ENCODE assay signal across 9 cellular contexts in the genomic region with DNA sequence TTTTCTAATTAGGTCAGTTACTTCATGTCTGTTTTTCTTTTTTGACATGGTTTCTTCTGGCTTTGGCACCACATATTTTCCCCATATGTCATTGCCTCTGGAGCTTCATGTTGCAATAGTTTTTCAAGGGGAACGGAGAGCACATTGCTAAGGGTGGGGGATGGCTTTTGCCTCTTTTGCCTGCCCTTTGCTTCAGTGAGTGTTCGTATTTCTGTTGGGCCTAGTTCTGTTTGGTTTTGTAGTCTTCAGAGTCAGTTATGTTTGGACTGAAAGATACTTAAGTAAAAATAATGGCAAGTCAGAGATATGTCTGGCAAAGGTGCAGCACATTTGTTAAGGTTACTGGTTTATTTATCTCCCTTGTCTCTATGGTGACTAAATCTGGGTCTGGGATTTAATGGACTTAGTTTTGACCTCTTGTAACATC. TPM values are rescaled to one million over a fixed set of nuclear protein-coding genes. Genes with fewer than 3 reads are reported as not detected.
DNase-seq lines count a peak whose midpoint lies in the region; ATAC-seq and TF ChIP-seq lines count a peak whose summit lies in the region.
"Had no signal": no experiment of that assay in that cellular context is flagged by ENCODE, and none has a peak within 500 bp of the region (broad histone marks: within the 10 kb centered on the region; RNA-seq: fewer than 3 reads in every experiment).

No MANE protein-coding gene starts in this region.

- no peaks in the 10 kb centered on the region for H3K9me3 Mint-ChIP-seq in activated naive CD4-positive, alpha-beta T cell treated with anti-CD3 and anti-CD28 coated beads, Interleukin-2, amount 50 U/mL, for 72 hours

- no peak overlapping the region for H3K9ac ChIP-seq in IMR-90 (ENCODE audit: low read depth, low read length)
- no peak overlapping the region for H3K9ac ChIP-seq in mammary epithelial cell (ENCODE audit: insufficient read depth, low read length)

- no peak for TF ChIP-seq RAD21 in IMR-90 (IDR thresholded peaks at IDR 0.05; ENCODE audit: low read length)

- H3K27me3 ChIP-seq in IMR-90 (ENCODE audit: control insufficient read depth, insufficient read depth, low read length) (no peaks in the 10 kb centered on the region), mammary epithelial cell (ENCODE audit: insufficient read depth, low read length) (no peaks in the 10 kb centered on the region), thoracic aorta (replicated peaks; ENCODE audit: insufficient read depth) (no peaks in the 10 kb centered on the region)
- H3K27me3 ChIP-seq: cardiac muscle cell had no signal

- intact Hi-C loops in IMR-90 (cut with micrococcal nuclease) (no loop called here), mammary epithelial cell (cut with micrococcal nuclease) (no loop called here)

- H3K27ac ChIP-seq in IMR-90 (ENCODE audit: insufficient read depth, low read length) = peak overlapping the region; percentile 74; the same call in 1 of the 2 replicates
- H3K27ac ChIP-seq in mammary epithelial cell (ENCODE audit: insufficient read depth, low read depth, low read length) = peak overlapping the region; percentile 3
- peak overlapping the region; percentile 45 to 97 for H3K27ac ChIP-seq in thoracic aorta
- H3K27ac ChIP-seq: cardiac muscle cell had no signal

- peak overlapping the region; percentile 30; the same call in 1 of the 2 replicates for H2BK20ac ChIP-seq in IMR-90 (ENCODE audit: low read depth, low read length)

- H3K36me3 ChIP-seq in IMR-90 (ENCODE audit: control insufficient read depth, insufficient read depth, low read length) (peaks cover 2% of the 10 kb centered on the region), mammary epithelial cell (ENCODE audit: insufficient read depth, low read length) (no peaks in the 10 kb centered on the region), thoracic aorta (no peaks in the 10 kb centered on the region)
- H3K36me3 ChIP-seq: cardiac muscle cell had no signal

- H3K9me3 ChIP-seq in IMR-90 (ENCODE audit: control insufficient read depth, insufficient read depth, low read length) (no peaks in the 10 kb centered on the region), mammary epithelial cell (replicated peaks; ENCODE audit: insufficient read depth, low read length) (no peaks in the 10 kb centered on the region), thoracic aorta (no peaks in the 10 kb centered on the region)

- H4K5ac ChIP-seq in IMR-90 (ENCODE audit: low read depth, low read length) = no peak overlapping the region; the same call in 1 of the 2 replicates

- H3K56ac ChIP-seq in IMR-90 (ENCODE audit: extremely low read depth, insufficient read depth, low read length) = 0 out of 2 replicates have a peak overlapping the region, but pooled peaks have one; percentile 32

- H3K4me2 ChIP-seq in IMR-90 (ENCODE audit: low read depth, low read length) (no peak overlapping the region; the same call in 1 of the 2 replicates), mammary epithelial cell (ENCODE audit: insufficient read depth, low read depth, low read length) (peak overlapping the region; percentile 2)

- peak overlapping the region; percentile 70 for H2BK5ac ChIP-seq in IMR-90 (ENCODE audit: low read depth, low read length, poor library complexity, severe bottlenecking)

- peaks cover 9% of the 10 kb centered on the region for H3K4me1 ChIP-seq in IMR-90 (ENCODE audit: control insufficient read depth, insufficient read depth, low read length)
- H3K4me1 ChIP-seq in mammary epithelial cell (ENCODE audit: insufficient read depth, low read length) = peaks cover 10% of the 10 kb centered on the region
- H3K4me1 ChIP-seq in thoracic aorta (ENCODE audit: control insufficient read depth in 1 of 2, low read depth in 2 of 2) = peaks cover 20 to 89% of the 10 kb centered on the region in 2 donors

- no peak overlapping the region for H2AK5ac ChIP-seq in IMR-90 (ENCODE audit: low read depth, low read length)

- H3K4ac ChIP-seq in IMR-90 (ENCODE audit: low read depth, low read length) = no peak overlapping the region

- H3K18ac ChIP-seq in IMR-90 (ENCODE audit: low read depth, low read length) = peak overlapping the region; percentile 96; the same call in 1 of the 2 replicates

- peaks cover 3% of the 10 kb centered on the region for H3K9me1 ChIP-seq in IMR-90 (ENCODE audit: insufficient read depth, low read length)

- H3K79me2 ChIP-seq in mammary epithelial cell (ENCODE audit: insufficient read depth, low read length) = no peaks in the 10 kb centered on the region

- H4K20me1 ChIP-seq in IMR-90 (ENCODE audit: insufficient read depth, low read length) = no peaks in the 10 kb centered on the region
- H4K20me1 ChIP-seq in mammary epithelial cell (ENCODE audit: insufficient read depth, low read length) = no peaks in the 10 kb centered on the region

- no peaks in the 10 kb centered on the region for H3K36me3 Mint-ChIP-seq in activated naive CD4-positive, alpha-beta T cell treated with anti-CD3 and anti-CD28 coated beads, Interleukin-2, amount 50 U/mL, for 72 hours

- no CpG with 5 or more reads among the region's 2 CpGs for WGBS in IMR-90 (ENCODE audit: extremely low coverage in 2 of 2, insufficient read length in 1 of 2), 2 experiments
- WGBS in mammary epithelial cell (ENCODE audit: low coverage, missing lambda C conversion rate) = 15% methylated on average over 2 of the region's 2 CpGs

- dilution Hi-C loops in IMR-90 (cut with HindIII; ENCODE audit: low sequenced_read_pairs, unreplicated experiment) = no loop called here
- dilution Hi-C loops in mammary epithelial cell (cut with HindIII; ENCODE audit: low sequenced_read_pairs) = no loop called here

- no peak overlapping the region for H3K23ac ChIP-seq in IMR-90 (ENCODE audit: low read depth, low read length)

- in situ Hi-C loops in IMR-90 (cut with MboI; ENCODE audit: low sequenced_read_pairs) = no loop called here
- in situ Hi-C loops in mammary epithelial cell (cut with MboI; ENCODE audit: low sequenced_read_pairs in 2 of 2) = no loop called here

- H2BK120ac ChIP-seq in IMR-90 (ENCODE audit: low read depth, low read length) = peak overlapping the region; percentile 54

- H3K27ac Mint-ChIP-seq in activated naive CD4-positive, alpha-beta T cell treated with anti-CD3 and anti-CD28 coated beads, Interleukin-2, amount 50 U/mL, for 72 hours = no peak overlapping the region

- TF ChIP-seq CTCF in IMR-90 (conservative IDR thresholded peaks at IDR 0.05; ENCODE audit: low read depth, low read length) (no peak), mammary epithelial cell (conservative IDR thresholded peaks at IDR 0.05 in 1 of 2, IDR thresholded peaks at IDR 0.05 in 1 of 2; ENCODE audit: extremely low read depth in 1 of 2, insufficient read depth in 1 of 2, low read depth in 1 of 2, low read length in 2 of 2) (no peak), thoracic aorta (IDR thresholded peaks at IDR 0.05) (no peak)

- H4K8ac ChIP-seq in IMR-90 (ENCODE audit: low read depth in 2 of 2, low read length in 2 of 2) = peak overlapping the region in 1 of 2 experiments; percentile 26; a peak in 1 of 4 replicates

- 0 out of 2 replicates have a peak overlapping the region, but pooled peaks have one; percentile 13 for H4K91ac ChIP-seq in IMR-90 (ENCODE audit: insufficient read depth, low read depth, low read length)

- H3K4me3 ChIP-seq in IMR-90 (ENCODE audit: insufficient read depth, low read depth, low read length) (no peak overlapping the region), mammary epithelial cell (replicated peaks in 1 of 3; ENCODE audit: insufficient read depth in 1 of 3, low read depth in 2 of 3, low read length in 3 of 3) (no peak overlapping the region), thoracic aorta (no peak overlapping the region)
- H3K4me3 ChIP-seq: cardiac muscle cell had no signal

- CTCF ChIA-PET in IMR-90 (lab: Yijun Ruan, JAX) = no interaction called here
- CTCF ChIA-PET in mammary epithelial cell (lab: Charles Lee; ENCODE audit: low non-redundant PET) = interaction anchor here (0.7 kb wide), 1 partner anchor 29 kb away, joined by 5 read pairs; no protein-coding TSS in a partner anchor

- no peak overlapping the region for H3K14ac ChIP-seq in IMR-90 (replicated peaks; ENCODE audit: low read depth, low read length)

- ATAC-seq in IMR-90 (ENCODE audit: low read depth) = peak; percentile 92
- ATAC-seq in thoracic aorta (ENCODE audit: insufficient number of reproducible peaks, low FRiP score, low read depth) = peak; percentile 93
- ATAC-seq in activated naive CD4-positive, alpha-beta T cell treated with anti-CD3 and anti-CD28 coated beads, Interleukin-2, amount 50 U/mL, for 72 hours = no peak

- no TSS peak for BruUV-seq in IMR-90 (replicated peaks; lab: Mats Ljungman, UMichigan)
- no TSS peak for BruUV-seq in mammary epithelial cell (replicated peaks; lab: Mats Ljungman, UMichigan)

- POLR2A ChIA-PET in IMR-90 (lab: Charles Lee; ENCODE audit: unreplicated experiment) = no interaction called here

- no peak for TF ChIP-seq POLR2A in IMR-90 (IDR thresholded peaks at IDR 0.05; ENCODE audit: low read depth, low read length)

- DNase-seq in IMR-90 = peak; percentile 90
- DNase-seq in mammary epithelial cell = peak; percentile 39
- peak; percentile 71 for DNase-seq in kidney glomerular epithelial cell (lab: John Stamatoyannopoulos, UW)
- DNase-seq in thoracic aorta (ENCODE audit: low spot score) = no peak
- no peak for DNase-seq in GF-D8 (lab: John Stamatoyannopoulos, UW)
- DNase-seq in activated CD8-positive, alpha-beta memory T cell treated with anti-CD3 and anti-CD28 coated beads, Interleukin-2, amount 50 U/mL, for 48 hours = no peak
- DNase-seq in Kasumi-1 (lab: John Stamatoyannopoulos, UW) = no peak
- DNase-seq in activated naive CD4-positive, alpha-beta T cell treated with anti-CD3 and anti-CD28 coated beads, Interleukin-2, amount 50 U/mL, for 72 hours (ENCODE audit: low spot score in 2 of 2) = no peak

- no peak overlapping the region for H2AFZ ChIP-seq in IMR-90 (replicated peaks; ENCODE audit: low read length, poor library complexity)
- H2AFZ ChIP-seq in mammary epithelial cell (ENCODE audit: low read depth, low read length) = peak overlapping the region; percentile 51

- H3K79me1 ChIP-seq in IMR-90 (ENCODE audit: low read depth in 1 of 2, low read length in 2 of 2) = 0 out of 4 replicates have a peak, but pooled peaks cover 7% of the 10 kb centered on the region in 2 experiments

- no peak overlapping the region for H2AK9ac ChIP-seq in IMR-90 (replicated peaks; ENCODE audit: low read depth, low read length, poor library complexity)

- no peak overlapping the region for H2BK15ac ChIP-seq in IMR-90 (ENCODE audit: low read depth, low read length)

TF ChIP-seq in IMR-90, 13 proteins besides CTCF, POLR2A, EP300 and RAD21 (continues in another document):
- TF ChIP-seq RCOR1 (IDR thresholded peaks at IDR 0.05; ENCODE audit: insufficient replicate concordance, low read length) (peak; percentile 52), SMC3 (IDR thresholded peaks at IDR 0.05; ENCODE audit: low read depth, low read length) (no peak)

RNA-seq across cellular contexts. Expression of gene FHL1, which starts 29.1 kb away (rescaled TPM):
- total RNA-seq in IMR-90 (2012; rRNA removed) = 41.9 and 69.4 TPM in 2 replicates
- 57.3 and 72.9 TPM in 2 replicates for polyA plus RNA-seq in IMR-90 (2012; rRNA removed)
- polyA plus RNA-seq in IMR-90 (2012; cell fraction: cytosol; rRNA removed) = 41.0 and 73.7 TPM in 2 replicates
- polyA plus RNA-seq in IMR-90 (2012; cell fraction: nucleus; rRNA removed; ENCODE audit: low replicate concordance) = 70.5 and 140 TPM in 2 replicates
- 10 to 100 TPM in 1 of 2 donors, 1 to 10 TPM in 1; 1.3 to 82.8 TPM for total RNA-seq in mammary epithelial cell
- polyA plus RNA-seq in mammary epithelial cell = 34.5 TPM
- polyA minus RNA-seq in mammary epithelial cell = 31.0 TPM
- total RNA-seq in thoracic aorta = 1,000 to 10,000 TPM; 1,134 to 3,147 TPM
- total RNA-seq in activated naive CD4-positive, alpha-beta T cell treated with anti-CD3 and anti-CD28 coated beads, Interleukin-2, amount 50 U/mL, for 72 hours = 10 to 100 TPM in 1 of 2 donors, 1 to 10 TPM in 1; 6.9 to 22.9 TPM

Comparison
In these comparisons a context has a peak if more than half of its experiments do, and no peak if none do; other contexts are left out.
1. ATAC-seq: peak in IMR-90 (single experiment) and thoracic aorta (single experiment); none in activated naive CD4-positive, alpha-beta T cell treated with anti-CD3 and anti-CD28 coated beads, Interleukin-2, amount 50 U/mL, for 72 hours (0 of 2).
2. DNase-seq: peak in IMR-90 (single experiment), mammary epithelial cell (single experiment) and kidney glomerular epithelial cell (single experiment); none in thoracic aorta (single experiment), GF-D8 (single experiment), activated CD8-positive, alpha-beta memory T cell treated with anti-CD3 and anti-CD28 coated beads, Interleukin-2, amount 50 U/mL, for 48 hours (single experiment), Kasumi-1 (0 of 2) and activated naive CD4-positive, alpha-beta T cell treated with anti-CD3 and anti-CD28 coated beads, Interleukin-2, amount 50 U/mL, for 72 hours (0 of 2).
3. H3K27ac ChIP-seq: peak in every context shown above with its lines; median percentile 74 in IMR-90; 71 in thoracic aorta; 3 in mammary epithelial cell.
4. RNA of gene FHL1, which starts 29.1 kb away (total RNA-seq): 1,134 to 3,147 TPM in thoracic aorta; 1.3 to 82.8 TPM in mammary epithelial cell, 41.9 to 69.4 TPM in IMR-90 and 6.9 to 22.9 TPM in activated naive CD4-positive, alpha-beta T cell treated with anti-CD3 and anti-CD28 coated beads, Interleukin-2, amount 50 U/mL, for 72 hours; every median in the first group is over 10 times any median in the second.